ENCODE assay signal across 8 cellular contexts in genomic region chr19:47610546-47610894, GRCh38. TPM values are rescaled to one million over a fixed set of nuclear protein-coding genes. Genes with fewer than 3 reads are reported as not detected.
DNase-seq lines count a peak whose midpoint lies in the region; ATAC-seq lines count a peak whose summit lies in the region.

No MANE protein-coding gene starts in this region.

- intact Hi-C loops in activated T-helper 2 cell treated with anti-CD3 and anti-CD28 coated beads, Interferon-gamma antibody, Interleukin-2, Interleukin-4, amounts not matched to agents 10 μg/mL and 5 μg/mL and 100 μg/mL, durations not matched to agents 14 hours and 24 hours and 36 hours (cut with micrococcal nuclease), result no loop called here

- peak overlapping the region; percentile 71 for H3K4me3 Mint-ChIP-seq in activated T-helper 2 cell treated with anti-CD3 and anti-CD28 coated beads, Interferon-gamma antibody, Interleukin-2, Interleukin-4, amounts not matched to agents 10 μg/mL and 5 μg/mL and 100 μg/mL, durations not matched to agents 14 hours and 24 hours and 36 hours (ENCODE audit: low read depth)
- peak overlapping the region; percentile 82 to 96 for H3K4me3 Mint-ChIP-seq in stimulated activated naive CD8-positive, alpha-beta T cell treated with anti-CD3 and anti-CD28 coated beads, Interleukin-15, amount 100 ng/mL, for 72 hours

- in situ Hi-C loops in KBM-7 (cut with MboI; ENCODE audit: low pct_unique_long_range_greater_than_20kb, low sequenced_read_pairs), result no loop called here

- peaks cover 19% of the 10 kb centered on the region for H3K4me1 Mint-ChIP-seq in activated T-helper 2 cell treated with anti-CD3 and anti-CD28 coated beads, Interferon-gamma antibody, Interleukin-2, Interleukin-4, amounts not matched to agents 10 μg/mL and 5 μg/mL and 100 μg/mL, durations not matched to agents 14 hours and 24 hours and 36 hours (ENCODE audit: low read depth)
- H3K4me1 Mint-ChIP-seq in stimulated activated naive CD8-positive, alpha-beta T cell treated with anti-CD3 and anti-CD28 coated beads, Interleukin-15, amount 100 ng/mL, for 72 hours, result peaks cover 29% of the 10 kb centered on the region

- peaks cover 12% of the 10 kb centered on the region for H3K36me3 Mint-ChIP-seq in activated T-helper 2 cell treated with anti-CD3 and anti-CD28 coated beads, Interferon-gamma antibody, Interleukin-2, Interleukin-4, amounts not matched to agents 10 μg/mL and 5 μg/mL and 100 μg/mL, durations not matched to agents 14 hours and 24 hours and 36 hours (ENCODE audit: low read depth)

- H3K9ac ChIP-seq in HUES48 (ENCODE audit: low read depth, low read length) (no peak overlapping the region), iPS-18a (ENCODE audit: low read length) (peak overlapping the region; percentile 79)

- ATAC-seq in stimulated activated naive CD8-positive, alpha-beta T cell treated with anti-CD3 and anti-CD28 coated beads, Interleukin-15, amount 100 ng/mL, for 72 hours, result no peak
- ATAC-seq in GM19023 (IDR thresholded peaks at IDR 0.05; ENCODE audit: unreplicated experiment), result no peak

- no peaks in the 10 kb centered on the region for H3K9me3 ChIP-seq in HUES48 (ENCODE audit: control insufficient read depth, insufficient read depth, low read length)
- H3K9me3 ChIP-seq in iPS-18a (ENCODE audit: control insufficient read depth, low read depth, low read length), result no peaks in the 10 kb centered on the region

- H3K9me3 Mint-ChIP-seq in activated T-helper 2 cell treated with anti-CD3 and anti-CD28 coated beads, Interferon-gamma antibody, Interleukin-2, Interleukin-4, amounts not matched to agents 10 μg/mL and 5 μg/mL and 100 μg/mL, durations not matched to agents 14 hours and 24 hours and 36 hours, result no peaks in the 10 kb centered on the region
- no peaks in the 10 kb centered on the region for H3K9me3 Mint-ChIP-seq in stimulated activated naive CD8-positive, alpha-beta T cell treated with anti-CD3 and anti-CD28 coated beads, Interleukin-15, amount 100 ng/mL, for 72 hours

- H3K27ac Mint-ChIP-seq in activated T-helper 2 cell treated with anti-CD3 and anti-CD28 coated beads, Interferon-gamma antibody, Interleukin-2, Interleukin-4, amounts not matched to agents 10 μg/mL and 5 μg/mL and 100 μg/mL, durations not matched to agents 14 hours and 24 hours and 36 hours, result peak overlapping the region; percentile 49
- H3K27ac Mint-ChIP-seq in stimulated activated naive CD8-positive, alpha-beta T cell treated with anti-CD3 and anti-CD28 coated beads, Interleukin-15, amount 100 ng/mL, for 72 hours, result peak overlapping the region; percentile 78 to 83

- H3K4me3 ChIP-seq in HUES48 (ENCODE audit: low read depth, low read length) (peak overlapping the region; percentile 82), iPS-18a (ENCODE audit: low read length) (peak overlapping the region; percentile 72)

- no peaks in the 10 kb centered on the region for H3K27me3 ChIP-seq in HUES48 (ENCODE audit: control insufficient read depth, insufficient read depth, low read length)
- H3K27me3 ChIP-seq in iPS-18a (ENCODE audit: control insufficient read depth, insufficient read depth, low read length), result no peaks in the 10 kb centered on the region

- no peaks in the 10 kb centered on the region for H3K27me3 Mint-ChIP-seq in activated T-helper 2 cell treated with anti-CD3 and anti-CD28 coated beads, Interferon-gamma antibody, Interleukin-2, Interleukin-4, amounts not matched to agents 10 μg/mL and 5 μg/mL and 100 μg/mL, durations not matched to agents 14 hours and 24 hours and 36 hours (ENCODE audit: low read depth)
- H3K27me3 Mint-ChIP-seq in stimulated activated naive CD8-positive, alpha-beta T cell treated with anti-CD3 and anti-CD28 coated beads, Interleukin-15, amount 100 ng/mL, for 72 hours, result no peaks in the 10 kb centered on the region

- H3K36me3 ChIP-seq in HUES48 (ENCODE audit: control insufficient read depth, insufficient read depth, low read length), result no peaks in the 10 kb centered on the region
- no peaks in the 10 kb centered on the region for H3K36me3 ChIP-seq in iPS-18a (ENCODE audit: control insufficient read depth, low read depth, low read length)

- DNase-seq in activated T-helper 2 cell treated with anti-CD3 and anti-CD28 coated beads, Interferon-gamma antibody, Interleukin-2, Interleukin-4, amounts not matched to agents 10 μg/mL and 5 μg/mL and 100 μg/mL, durations not matched to agents 14 hours and 24 hours and 36 hours (ENCODE audit: low spot score), result no peak
- DNase-seq in stimulated activated naive CD8-positive, alpha-beta T cell treated with anti-CD3 and anti-CD28 coated beads, Interleukin-15, amount 100 ng/mL, for 72 hours, result no peak
- no peak for DNase-seq in NK-92 (lab: John Stamatoyannopoulos, UW; ENCODE audit: unreplicated experiment)
- DNase-seq in activated CD4-positive, alpha-beta T cell treated with anti-CD3 and anti-CD28 coated beads, Interleukin-2, amount 50 U/mL, for 1 hour, result no peak
- no peak for DNase-seq in KBM-7

- peak overlapping the region; percentile 94 for H3K27ac ChIP-seq in HUES48 (ENCODE audit: low read depth, low read length)
- no peak overlapping the region for H3K27ac ChIP-seq in iPS-18a (ENCODE audit: low read length)

- H3K4me1 ChIP-seq in HUES48 (ENCODE audit: control insufficient read depth, insufficient read depth, low read length), result peaks cover 25% of the 10 kb centered on the region
- H3K4me1 ChIP-seq in iPS-18a (ENCODE audit: control insufficient read depth, low read depth, low read length), result peaks cover 31% of the 10 kb centered on the region

RNA-seq across cellular contexts. Expression of gene BICRA, which starts 1.6 kb away (rescaled TPM):
- total RNA-seq in activated T-helper 2 cell treated with anti-CD3 and anti-CD28 coated beads, Interferon-gamma antibody, Interleukin-2, Interleukin-4, amounts not matched to agents 10 μg/mL and 5 μg/mL and 100 μg/mL, durations not matched to agents 14 hours and 24 hours and 36 hours, result 12.0 and 12.2 TPM in 2 replicates

RNA-seq across cellular contexts. Expression of gene ZNF541, which starts 37.6 kb away (rescaled TPM):
- 0.09 and 0.46 TPM in 2 replicates for total RNA-seq in activated T-helper 2 cell treated with anti-CD3 and anti-CD28 coated beads, Interferon-gamma antibody, Interleukin-2, Interleukin-4, amounts not matched to agents 10 μg/mL and 5 μg/mL and 100 μg/mL, durations not matched to agents 14 hours and 24 hours and 36 hours
